ENCODE assay signal across 16 cellular contexts in genomic region chr12:105348561-105348960, GRCh38. TPM values are rescaled to one million over a fixed set of nuclear protein-coding genes. Genes with fewer than 3 reads are reported as not detected.
DNase-seq lines count a peak whose midpoint lies in the region; ATAC-seq and TF ChIP-seq lines count a peak whose summit lies in the region.
"Had no signal": no experiment of that assay in that cellular context is flagged by ENCODE, and none has a peak within 500 bp of the region (broad histone marks: within the 10 kb centered on the region; RNA-seq: fewer than 3 reads in every experiment).

No MANE protein-coding gene starts in this region.

- H2BK15ac ChIP-seq in neuronal stem cell (ENCODE audit: low read length) = no peak overlapping the region

- H3K36me3 ChIP-seq in DOHH2 (ENCODE audit: control insufficient read depth, low read length) = peaks cover 47% of the 10 kb centered on the region
- no peaks in the 10 kb centered on the region for H3K36me3 ChIP-seq in endodermal cell (ENCODE audit: control insufficient read depth, insufficient read depth, low read length)
- H3K36me3 ChIP-seq in neuronal stem cell (replicated peaks in 1 of 2; ENCODE audit: control insufficient read depth in 2 of 2, insufficient read depth in 2 of 2, low read length in 2 of 2) = no peaks in the 10 kb centered on the region

- intact Hi-C loops in activated T-helper 2 cell treated with anti-CD3 and anti-CD28 coated beads, Interferon-gamma antibody, Interleukin-2, Interleukin-4, amounts not matched to agents 10 μg/mL and 5 μg/mL and 100 μg/mL, durations not matched to agents 14 hours and 24 hours and 36 hours (cut with micrococcal nuclease) = no loop called here

- H2AK5ac ChIP-seq in neuronal stem cell (ENCODE audit: low read depth, low read length) = no peak overlapping the region

- 0 out of 2 replicates have a peak, but pooled peaks cover 5% of the 10 kb centered on the region for H3F3A ChIP-seq in DOHH2 (ENCODE audit: control insufficient read depth, insufficient read depth)

- H3K9me3 ChIP-seq in DOHH2 (ENCODE audit: control insufficient read depth, insufficient read depth, low read length) (no peaks in the 10 kb centered on the region), endodermal cell (ENCODE audit: control insufficient read depth, low read length) (no peaks in the 10 kb centered on the region), neuronal stem cell (replicated peaks in 1 of 2; ENCODE audit: control insufficient read depth in 2 of 2, insufficient read depth in 1 of 2, low read depth in 1 of 2, low read length in 2 of 2) (no peaks in the 10 kb centered on the region)
- H3K9me3 ChIP-seq: Caco-2, MG63 had no signal

- peaks cover 64% of the 10 kb centered on the region for H3K4me1 ChIP-seq in DOHH2 (ENCODE audit: control insufficient read depth, low read length)
- H3K4me1 ChIP-seq in endodermal cell (ENCODE audit: control insufficient read depth, insufficient read depth, low read length) = peaks cover 3% of the 10 kb centered on the region
- peaks cover 20 to 29% of the 10 kb centered on the region in 2 donors for H3K4me1 ChIP-seq in neuronal stem cell (ENCODE audit: control insufficient read depth in 2 of 2, insufficient read depth in 1 of 2, low read depth in 1 of 2, low read length in 2 of 2)

- TF ChIP-seq CTCF in DOHH2 (IDR thresholded peaks at IDR 0.05; ENCODE audit: low read depth, low read length, poor library complexity, severe bottlenecking) (no peak), endodermal cell (conservative IDR thresholded peaks at IDR 0.05) (no peak), HFFc6 (IDR thresholded peaks at IDR 0.05) (no peak)

- peaks cover 4% of the 10 kb centered on the region; the same call in 1 of the 2 replicates for H4K20me1 ChIP-seq in DOHH2 (ENCODE audit: control insufficient read depth, insufficient read depth, low read depth, low read length)

- H3K27ac Mint-ChIP-seq in activated T-helper 2 cell treated with anti-CD3 and anti-CD28 coated beads, Interferon-gamma antibody, Interleukin-2, Interleukin-4, amounts not matched to agents 10 μg/mL and 5 μg/mL and 100 μg/mL, durations not matched to agents 14 hours and 24 hours and 36 hours = peak overlapping the region; percentile 64
- H3K27ac Mint-ChIP-seq in endodermal cell = no peak overlapping the region
- no peak overlapping the region; the same call in 1 of the 2 replicates for H3K27ac Mint-ChIP-seq in HFFc6

- H3K4ac ChIP-seq in neuronal stem cell (ENCODE audit: low read length) = no peak overlapping the region

- H3K23ac ChIP-seq in neuronal stem cell (ENCODE audit: low read depth, low read length, poor library complexity) = no peak overlapping the region

- H3K4me2 ChIP-seq in DOHH2 (ENCODE audit: low read length) = 0 out of 2 replicates have a peak overlapping the region, but pooled peaks have one; percentile 5
- no peak overlapping the region for H3K4me2 ChIP-seq in neuronal stem cell (ENCODE audit: insufficient read depth, low read length, poor library complexity, severe bottlenecking)
- H3K4me2 ChIP-seq: KMS-11 had no signal

- no peaks in the 10 kb centered on the region for H3K9me3 Mint-ChIP-seq in activated T-helper 2 cell treated with anti-CD3 and anti-CD28 coated beads, Interferon-gamma antibody, Interleukin-2, Interleukin-4, amounts not matched to agents 10 μg/mL and 5 μg/mL and 100 μg/mL, durations not matched to agents 14 hours and 24 hours and 36 hours
- peaks cover 3% of the 10 kb centered on the region for H3K9me3 Mint-ChIP-seq in endodermal cell
- H3K9me3 Mint-ChIP-seq in HFFc6 = no peaks in the 10 kb centered on the region

- H3K4me3 ChIP-seq in DOHH2 (ENCODE audit: low read length) (no peak overlapping the region), endodermal cell (ENCODE audit: low read length) (no peak overlapping the region), neuronal stem cell (ENCODE audit: low read length in 2 of 2) (no peak overlapping the region)
- H3K4me3 ChIP-seq: MG63 had no signal

- H3K9ac ChIP-seq in endodermal cell (ENCODE audit: extremely low read depth, low read length, poor library complexity, severe bottlenecking) (no peak overlapping the region), neuronal stem cell (ENCODE audit: low read depth, low read length, poor library complexity) (no peak overlapping the region)
- H3K9ac ChIP-seq: KMS-11 had no signal

- peaks cover 67% of the 10 kb centered on the region for H3K36me3 Mint-ChIP-seq in activated T-helper 2 cell treated with anti-CD3 and anti-CD28 coated beads, Interferon-gamma antibody, Interleukin-2, Interleukin-4, amounts not matched to agents 10 μg/mL and 5 μg/mL and 100 μg/mL, durations not matched to agents 14 hours and 24 hours and 36 hours (ENCODE audit: low read depth)
- H3K36me3 Mint-ChIP-seq in endodermal cell (ENCODE audit: low read depth) (peaks cover 10% of the 10 kb centered on the region), HFFc6 (ENCODE audit: low read depth) (peaks cover 68% of the 10 kb centered on the region)

- no peak overlapping the region for H2BK120ac ChIP-seq in neuronal stem cell (ENCODE audit: low read depth, low read length)

- peaks cover 84% of the 10 kb centered on the region for H3K79me2 ChIP-seq in DOHH2 (ENCODE audit: control insufficient read depth, low read length)

- H2AFZ ChIP-seq in neuronal stem cell (ENCODE audit: low read length) = no peak overlapping the region

- H4K91ac ChIP-seq in neuronal stem cell (ENCODE audit: low read depth, low read length, poor library complexity) = no peak overlapping the region

- H3K27ac ChIP-seq in DOHH2 (ENCODE audit: low read depth, low read length) (no peak overlapping the region), endodermal cell (ENCODE audit: low read depth, low read length) (peak overlapping the region; percentile 78), neuronal stem cell (replicated peaks; ENCODE audit: low read length) (peak overlapping the region; percentile 69)
- H3K27ac ChIP-seq: KMS-11 had no signal

- no peak overlapping the region for H2BK12ac ChIP-seq in neuronal stem cell (ENCODE audit: low read length)

- H3K14ac ChIP-seq in neuronal stem cell (ENCODE audit: low read length) = no peak overlapping the region

- H4K8ac ChIP-seq in neuronal stem cell (ENCODE audit: low read depth, low read length) = no peak overlapping the region

- H3K4me3 Mint-ChIP-seq in activated T-helper 2 cell treated with anti-CD3 and anti-CD28 coated beads, Interferon-gamma antibody, Interleukin-2, Interleukin-4, amounts not matched to agents 10 μg/mL and 5 μg/mL and 100 μg/mL, durations not matched to agents 14 hours and 24 hours and 36 hours (ENCODE audit: low read depth) = no peak overlapping the region
- H3K4me3 Mint-ChIP-seq in endodermal cell (no peak overlapping the region), HFFc6 (no peak overlapping the region)

- H3K27me3 Mint-ChIP-seq in activated T-helper 2 cell treated with anti-CD3 and anti-CD28 coated beads, Interferon-gamma antibody, Interleukin-2, Interleukin-4, amounts not matched to agents 10 μg/mL and 5 μg/mL and 100 μg/mL, durations not matched to agents 14 hours and 24 hours and 36 hours (ENCODE audit: low read depth) = no peaks in the 10 kb centered on the region
- H3K27me3 Mint-ChIP-seq in endodermal cell (ENCODE audit: insufficient read depth) (no peaks in the 10 kb centered on the region), HFFc6 (ENCODE audit: insufficient read depth) (no peaks in the 10 kb centered on the region; the same call in none of the 2 replicates)

- H3K79me1 ChIP-seq in neuronal stem cell (ENCODE audit: low read depth, low read length) = peaks cover 5% of the 10 kb centered on the region

- H3K18ac ChIP-seq in neuronal stem cell (ENCODE audit: low read length) = no peak overlapping the region

- H3K4me1 Mint-ChIP-seq in activated T-helper 2 cell treated with anti-CD3 and anti-CD28 coated beads, Interferon-gamma antibody, Interleukin-2, Interleukin-4, amounts not matched to agents 10 μg/mL and 5 μg/mL and 100 μg/mL, durations not matched to agents 14 hours and 24 hours and 36 hours (ENCODE audit: low read depth) = peaks cover 59% of the 10 kb centered on the region
- H3K4me1 Mint-ChIP-seq in endodermal cell = peaks cover 33% of the 10 kb centered on the region
- H3K4me1 Mint-ChIP-seq in HFFc6 (ENCODE audit: low read depth) = peaks cover 78% of the 10 kb centered on the region

- whole genome bisulfite sequencing in endodermal cell (ENCODE audit: insufficient coverage in 1 of 2, insufficient read length in 1 of 2), 2 experiments = 70 to 91% methylated on average over 1 of the region's 1 CpG
- WGBS in neuronal stem cell (ENCODE audit: extremely low coverage in 2 of 2, insufficient read length in 2 of 2, insufficient replicate concordance in 1 of 2), 2 donors = no CpG with 5 or more reads among the region's 1 CpG

- ATAC-seq in HG03097 (IDR thresholded peaks at IDR 0.05; ENCODE audit: low FRiP score, unreplicated experiment) (no peak), GM19023 (IDR thresholded peaks at IDR 0.05; ENCODE audit: unreplicated experiment) (no peak)

- H3K27me3 ChIP-seq in DOHH2 (ENCODE audit: control insufficient read depth, low read length) = no peaks in the 10 kb centered on the region
- no peaks in the 10 kb centered on the region for H3K27me3 ChIP-seq in endodermal cell (ENCODE audit: control insufficient read depth, insufficient read depth, low read length, poor library complexity, severe bottlenecking)
- no peaks in the 10 kb centered on the region for H3K27me3 ChIP-seq in neuronal stem cell (ENCODE audit: control insufficient read depth in 3 of 3, insufficient read depth in 3 of 3, low read depth in 1 of 3, low read length in 3 of 3)
- H3K27me3 ChIP-seq: MG63 had no signal

- DNase-seq in activated T-helper 2 cell treated with anti-CD3 and anti-CD28 coated beads, Interferon-gamma antibody, Interleukin-2, Interleukin-4, amounts not matched to agents 10 μg/mL and 5 μg/mL and 100 μg/mL, durations not matched to agents 14 hours and 24 hours and 36 hours (ENCODE audit: low spot score) = no peak
- DNase-seq in endodermal cell (no peak), neuronal stem cell (ENCODE audit: low spot score) (no peak), HFFc6 (no peak)
- DNase-seq in stimulated activated CD4-positive, alpha-beta T cell treated with anti-CD3 and anti-CD28 coated beads, Interleukin-2, amount 100 ng/mL, for 24 hours = no peak
- DNase-seq: Caco-2, DMS153, MG63, NCI-H1092 treated with DMSO at 0.1 percent for 48 hours, NCI-H526 treated with DMSO at 0.1 percent for 48 hours, RPMI8226, SIG-M5 had no signal

- H3K9me2 ChIP-seq in DOHH2 (replicated peaks; ENCODE audit: control insufficient read depth, low read length) = no peaks in the 10 kb centered on the region

- no peak overlapping the region for H2BK5ac ChIP-seq in neuronal stem cell (ENCODE audit: low read length)

RNA-seq across cellular contexts. Expression of gene C12orf75, which starts 18.1 kb away (rescaled TPM):
- total RNA-seq in activated T-helper 2 cell treated with anti-CD3 and anti-CD28 coated beads, Interferon-gamma antibody, Interleukin-2, Interleukin-4, amounts not matched to agents 10 μg/mL and 5 μg/mL and 100 μg/mL, durations not matched to agents 14 hours and 24 hours and 36 hours = 246 and 252 TPM in 2 replicates
- 10 to 100 TPM; 43.7 to 57.0 TPM for total RNA-seq in endodermal cell
- polyA plus RNA-seq in endodermal cell (2013, experiment 1 of 2) = 43.2 TPM
- 43.9 TPM for polyA plus RNA-seq in endodermal cell (2013, experiment 2 of 2)
- 40.3 TPM for polyA plus RNA-seq in neuronal stem cell (2013, experiment 1 of 2)
- polyA plus RNA-seq in neuronal stem cell (2013, experiment 2 of 2) = 40.4 TPM
- total RNA-seq in HFFc6 (2021; fragmentation: NEBNext Ultra II Directional; extraction: Animal tissue kit (Norgen Biotek cat#: 25700)) = 1,000 to 10,000 TPM; 1,007 to 1,412 (median 1,300) TPM
